ENCODE assay signal across 15 cellular contexts in genomic region chr11:44823920-44824704, GRCh38.
DNase-seq lines count a peak whose midpoint lies in the region; ATAC-seq and TF ChIP-seq lines count a peak whose summit lies in the region.
"Had no signal": no experiment of that assay in that cellular context is flagged by ENCODE, and none has a peak within 500 bp of the region (broad histone marks: within the 10 kb centered on the region; RNA-seq: fewer than 3 reads in every experiment).

No MANE protein-coding gene starts in this region.

- H3K27ac ChIP-seq in ectodermal cell (ENCODE audit: insufficient read depth, low read depth, low read length, poor library complexity, severe bottlenecking) (peak overlapping the region; percentile 92), iPS DF 6.9 (ENCODE audit: low read length) (no peak overlapping the region), caudate nucleus (ENCODE audit: low read depth, low read length) (no peak overlapping the region)
- H3K27ac ChIP-seq: C4-2B, left lung had no signal

- no peaks in the 10 kb centered on the region for H3K27me3 ChIP-seq in Caco-2 (replicated peaks; ENCODE audit: control insufficient read depth, insufficient read depth, low read length)
- H3K27me3 ChIP-seq in ectodermal cell (ENCODE audit: control insufficient read depth, insufficient read depth, low read length, poor library complexity, severe bottlenecking), result no peaks in the 10 kb centered on the region
- no peaks in the 10 kb centered on the region for H3K27me3 ChIP-seq in iPS DF 6.9 (ENCODE audit: control insufficient read depth, insufficient read depth, low read length)
- H3K27me3 ChIP-seq: left lung had no signal

- peaks cover 6% of the 10 kb centered on the region for H3K9me3 Mint-ChIP-seq in Caco-2 (ENCODE audit: unreplicated experiment)
- no peaks in the 10 kb centered on the region for H3K9me3 Mint-ChIP-seq in nephron progenitor cell
- H3K9me3 Mint-ChIP-seq in MCF 10A (ENCODE audit: unreplicated experiment), result no peaks in the 10 kb centered on the region
- H3K9me3 Mint-ChIP-seq: T-helper 1 cell treated with Interleukin-12 subunit alpha and Interleukin-12 subunit beta and Interleukin-4 antibody, amounts not matched to agents 30 μg/mL and 1 μg/mL, for 36 hours had no signal

- H3K4me1 Mint-ChIP-seq in Caco-2 (ENCODE audit: low read depth, unreplicated experiment), result no peaks in the 10 kb centered on the region
- H3K4me1 Mint-ChIP-seq in nephron progenitor cell, result peaks cover 62% of the 10 kb centered on the region
- no peaks in the 10 kb centered on the region for H3K4me1 Mint-ChIP-seq in MCF 10A (ENCODE audit: insufficient read depth, unreplicated experiment)

- H3K27ac Mint-ChIP-seq in Caco-2 (ENCODE audit: unreplicated experiment), result no peak overlapping the region
- H3K27ac Mint-ChIP-seq in nephron progenitor cell, result peak overlapping the region; percentile 88
- no peak overlapping the region for H3K27ac Mint-ChIP-seq in MCF 10A (ENCODE audit: low read depth, unreplicated experiment)
- H3K27ac Mint-ChIP-seq: activated naive CD8-positive, alpha-beta T cell; T-helper 1 cell treated with Interleukin-12 subunit alpha and Interleukin-12 subunit beta and Interleukin-4 antibody, amounts not matched to agents 30 μg/mL and 1 μg/mL, for 36 hours had no signal

- ATAC-seq in mucosa of descending colon, result no peak
- ATAC-seq: left lung had no signal

- WGBS in ectodermal cell, 2 experiments, result 7 to 8% methylated on average over 12 to 13 of the region's 13 CpGs
- WGBS in iPS DF 6.9 (ENCODE audit: insufficient coverage, insufficient read length), result no CpG with 5 or more reads among the region's 13 CpGs

- no TSS peak for BruUV-seq in Caco-2 (replicated peaks; lab: Mats Ljungman, UMichigan)
- BruUV-seq in MCF 10A (replicated peaks; lab: Mats Ljungman, UMichigan), result no TSS peak

- DNase-seq in Caco-2 (peak; percentile 41 to 64), iPS DF 6.9 (ENCODE audit: low read depth, low spot score) (peak; percentile 41), nephron progenitor cell (peak; percentile 30), DMS 273 treated with DMSO at 0.1 percent for 48 hours (lab: John Stamatoyannopoulos, UW) (no peak), caudate nucleus (lab: John Stamatoyannopoulos, UW) (no peak), MCF 10A (ENCODE audit: unreplicated experiment) (no peak), mucosa of descending colon (no peak)
- DNase-seq: activated T-cell treated with anti-CD3 and anti-CD28 coated beads for 4 hours, NCI-H1694 treated with DMSO at 0.1 percent for 48 hours, SHP77 had no signal

- H3K36me3 Mint-ChIP-seq in Caco-2 (ENCODE audit: insufficient read depth, unreplicated experiment) (no peaks in the 10 kb centered on the region), nephron progenitor cell (ENCODE audit: low read depth) (no peaks in the 10 kb centered on the region), MCF 10A (ENCODE audit: insufficient read depth, unreplicated experiment) (no peaks in the 10 kb centered on the region)

- intact Hi-C loops in Caco-2 (cut with micrococcal nuclease; ENCODE audit: unreplicated experiment) (no loop called here), MCF 10A (cut with micrococcal nuclease) (no loop called here), mucosa of descending colon (cut with DNase I, micrococcal nuclease) (no loop called here)

- POLR2A ChIA-PET in Caco-2 (lab: Charles Lee) (no interaction called here), MCF 10A (lab: Yijun Ruan, JAX) (interaction anchor here (0.7 to 1.0 kb wide), 2 partner anchors 31 to 47 kb away, joined by 3 read pairs; no protein-coding TSS in a partner anchor)

- H3K9me3 ChIP-seq in Caco-2, result peaks cover 16% of the 10 kb centered on the region
- peaks cover 5% of the 10 kb centered on the region for H3K9me3 ChIP-seq in ectodermal cell (ENCODE audit: control insufficient read depth, low read length)
- no peaks in the 10 kb centered on the region for H3K9me3 ChIP-seq in iPS DF 6.9 (ENCODE audit: control insufficient read depth, insufficient read depth, low read length)
- no peaks in the 10 kb centered on the region for H3K9me3 ChIP-seq in mucosa of descending colon
- H3K9me3 ChIP-seq: left lung had no signal

- H3K4me3 Mint-ChIP-seq in Caco-2 (ENCODE audit: unreplicated experiment) (no peak overlapping the region), nephron progenitor cell (no peak overlapping the region), MCF 10A (ENCODE audit: unreplicated experiment) (no peak overlapping the region)
- H3K4me3 Mint-ChIP-seq: activated naive CD8-positive, alpha-beta T cell; T-helper 1 cell treated with Interleukin-12 subunit alpha and Interleukin-12 subunit beta and Interleukin-4 antibody, amounts not matched to agents 30 μg/mL and 1 μg/mL, for 36 hours had no signal

- H3K27me3 Mint-ChIP-seq in Caco-2 (ENCODE audit: insufficient read depth, unreplicated experiment), result no peaks in the 10 kb centered on the region
- H3K27me3 Mint-ChIP-seq in nephron progenitor cell (ENCODE audit: low read depth, poor library complexity), result peaks cover 9% of the 10 kb centered on the region
- peaks cover 21% of the 10 kb centered on the region for H3K27me3 Mint-ChIP-seq in MCF 10A (ENCODE audit: insufficient read depth, unreplicated experiment)
- H3K27me3 Mint-ChIP-seq: activated naive CD8-positive, alpha-beta T cell had no signal

- no peaks in the 10 kb centered on the region for H3K36me3 ChIP-seq in Caco-2 (ENCODE audit: control insufficient read depth, insufficient read depth, low read length)
- H3K36me3 ChIP-seq in ectodermal cell (ENCODE audit: control insufficient read depth, insufficient read depth, low read length), result peaks cover 7% of the 10 kb centered on the region
- no peaks in the 10 kb centered on the region for H3K36me3 ChIP-seq in iPS DF 6.9 (ENCODE audit: control insufficient read depth, insufficient read depth, low read length)
- H3K36me3 ChIP-seq in mucosa of descending colon (ENCODE audit: low read depth), result no peaks in the 10 kb centered on the region
- H3K36me3 ChIP-seq: left lung had no signal

- CTCF ChIA-PET in Caco-2 (lab: Charles Lee) (no interaction called here), MCF 10A (lab: Yijun Ruan, JAX) (interaction anchor here (0.5 kb wide), 1 partner anchor 199 kb away, joined by 3 read pairs; no protein-coding TSS in a partner anchor)

- H3K4me3 ChIP-seq in Caco-2 (ENCODE audit: low read depth, low read length) (no peak overlapping the region), ectodermal cell (ENCODE audit: insufficient read depth, low read depth, low read length) (peak overlapping the region; percentile 0), iPS DF 6.9 (ENCODE audit: low read length) (no peak overlapping the region), mucosa of descending colon (no peak overlapping the region)
- H3K4me3 ChIP-seq: left lung had no signal

- TF ChIP-seq CTCF in Caco-2 (IDR thresholded peaks at IDR 0.05; ENCODE audit: insufficient read depth in 1 of 2, low read depth in 1 of 2, low read length in 1 of 2, severe bottlenecking in 1 of 2, unreplicated experiment in 1 of 2), result no peak
- TF ChIP-seq CTCF in nephron progenitor cell (IDR thresholded peaks at IDR 0.05), result no peak
- no peak for TF ChIP-seq CTCF in MCF 10A (IDR thresholded peaks at IDR 0.05; ENCODE audit: unreplicated experiment)
- TF ChIP-seq CTCF in mucosa of descending colon (IDR thresholded peaks at IDR 0.05), result no peak

- H3K4me1 ChIP-seq in Caco-2 (0 out of 2 replicates have a peak, but pooled peaks cover 10% of the 10 kb centered on the region), ectodermal cell (ENCODE audit: control insufficient read depth, insufficient read depth, low read length) (peaks cover 30% of the 10 kb centered on the region), iPS DF 6.9 (ENCODE audit: control insufficient read depth, insufficient read depth, low read length) (peaks cover 7% of the 10 kb centered on the region), mucosa of descending colon (ENCODE audit: low read depth) (no peaks in the 10 kb centered on the region)

Comparison
In these comparisons a context has a peak if more than half of its experiments do, and no peak if none do; other contexts are left out.
1. DNase-seq: peak in Caco-2 (2 of 2), iPS DF 6.9 (single experiment) and nephron progenitor cell (single experiment); none in DMS 273 treated with DMSO at 0.1 percent for 48 hours (single experiment), caudate nucleus (0 of 61), MCF 10A (single experiment) and mucosa of descending colon (0 of 3).